8 cellular contexts compared by ENCODE assay signal in genomic region chr3:113746955-113747718, GRCh38. TPM values are rescaled to one million over a fixed set of nuclear protein-coding genes. Genes with fewer than 3 reads are reported as not detected.
DNase-seq lines count a peak whose midpoint lies in the region; ATAC-seq, FAIRE-seq and TF ChIP-seq lines count a peak whose summit lies in the region.

Gene ATP6V1A (plus strand): TSS chr3:113747035. CDS start chr3:113778754, 31,719 bp downstream.

- TF ChIP-seq POLR2A in GM18526 (IDR thresholded peaks at IDR 0.05; ENCODE audit: extremely low read depth, insufficient read length) (peak; percentile 71), Peyer's patch (IDR thresholded peaks at IDR 0.05) (peak; percentile 32 to 54), thyroid gland (IDR thresholded peaks at IDR 0.05) (peak in 1 of 2 donors; percentile 75)

- H3K79me2 ChIP-seq in osteoblast (ENCODE audit: insufficient read depth, low read length): peaks cover 83% of the 10 kb centered on the region

- peak; percentile 38 for ATAC-seq in HG03066 (IDR thresholded peaks at IDR 0.05; ENCODE audit: low read depth, unreplicated experiment)

- peak within 1 kb of the TSS; percentile 94 to 97 (median 96) for H3K27ac ChIP-seq in Peyer's patch
- H3K27ac ChIP-seq in osteoblast (ENCODE audit: low read depth, low read length): peak within 1 kb of the TSS; percentile 100
- H3K27ac ChIP-seq in thyroid gland: peak within 1 kb of the TSS; percentile 97 to 100 (median 99)

- WGBS in thyroid gland, 2 donors: 0 to 1% methylated on average over 29 to 31 of the region's 31 CpGs

- H3K4me3 ChIP-seq in Peyer's patch (peak within 1 kb of the TSS; percentile 75 to 88 (median 84)), osteoblast (ENCODE audit: insufficient read depth, low read length) (peak within 1 kb of the TSS; percentile 93), thyroid gland (replicated peaks in 1 of 3) (peak within 1 kb of the TSS; percentile 85 to 98 (median 96))

- H3K27me3 ChIP-seq in Peyer's patch: no peaks in the 10 kb centered on the region
- H3K27me3 ChIP-seq in osteoblast (ENCODE audit: insufficient read depth, low read length): no peaks in the 10 kb centered on the region
- no peaks in the 10 kb centered on the region for H3K27me3 ChIP-seq in thyroid gland

- H3K4me2 ChIP-seq in osteoblast (ENCODE audit: insufficient read depth, low read length): peak within 1 kb of the TSS; percentile 89

- DNase-seq in AG08395 (ENCODE audit: low spot score) (peak; percentile 85), Peyer's patch (peak; percentile 81 to 92 (median 89)), frontal cortex (ENCODE audit: low spot score in 2 of 2) (peak; percentile 73 to 76), osteoblast (ENCODE audit: insufficient read length, low spot score, missing footprints) (peak; percentile 85), thyroid gland (peak; percentile 82)
- peak; percentile 65 for DNase-seq in activated effector memory CD4-positive, alpha-beta T cell treated with Interleukin-2 at 50 U/mL for 16 hours

- intact Hi-C loops in thyroid gland (cut with DNase I): no loop called here

- FAIRE-seq in frontal cortex (lab: Jason Lieb, UNC): no peak

- peaks cover 0 to 29% (median 7%) of the 10 kb centered on the region in 4 donors for H3K4me1 ChIP-seq in Peyer's patch
- H3K4me1 ChIP-seq in osteoblast (ENCODE audit: insufficient read depth, low read length): peaks cover 40% of the 10 kb centered on the region
- H3K4me1 ChIP-seq in thyroid gland: peaks cover 23 to 29% of the 10 kb centered on the region in 2 donors

- H3K36me3 ChIP-seq in Peyer's patch (no peaks in the 10 kb centered on the region), osteoblast (ENCODE audit: insufficient read depth, low read length) (no peaks in the 10 kb centered on the region), thyroid gland (no peaks in the 10 kb centered on the region)

- H3K9me3 ChIP-seq in Peyer's patch: no peaks in the 10 kb centered on the region
- H3K9me3 ChIP-seq in osteoblast (ENCODE audit: low read depth, low read length): no peaks in the 10 kb centered on the region
- H3K9me3 ChIP-seq in thyroid gland: no peaks in the 10 kb centered on the region

- H4K20me1 ChIP-seq in osteoblast (ENCODE audit: insufficient read depth, low read length): peaks cover 24% of the 10 kb centered on the region

- H2AFZ ChIP-seq in osteoblast (ENCODE audit: low read length): peak within 1 kb of the TSS; percentile 88

- TF ChIP-seq CTCF in Peyer's patch (IDR thresholded peaks at IDR 0.05) (no peak), osteoblast (IDR thresholded peaks at IDR 0.05; ENCODE audit: extremely low read depth, low read depth, low read length) (no peak), thyroid gland (IDR thresholded peaks at IDR 0.05) (no peak)

RNA-seq across cellular contexts. Expression of gene ATP6V1A, which starts in this region (rescaled TPM):
- total RNA-seq in Peyer's patch: 10 to 100 TPM; 23.4 to 43.6 (median 28.7) TPM
- 257 TPM for total RNA-seq in frontal cortex
- total RNA-seq in osteoblast: 140 and 166 TPM in 2 replicates
- 100 to 1,000 TPM in 2 of 4 donors, 10 to 100 TPM in 2; 75.4 to 157 (median 112) TPM for total RNA-seq in thyroid gland

Comparison
In these comparisons a context has a peak if more than half of its experiments do, and no peak if none do; other contexts are left out.
1. Peak in every context shown above with its lines: DNase-seq, ATAC-seq, H3K4me3 ChIP-seq and H3K27ac ChIP-seq.